In genomic region chr5:113099822-113100221, GRCh38 we compare ENCODE assay signal across 17 cellular contexts.
DNase-seq lines count a peak whose midpoint lies in the region; ATAC-seq, FAIRE-seq and TF ChIP-seq lines count a peak whose summit lies in the region.
"Had no signal": no experiment of that assay in that cellular context is flagged by ENCODE, and none has a peak within 500 bp of the region (broad histone marks: within the 10 kb centered on the region; RNA-seq: fewer than 3 reads in every experiment).

No MANE protein-coding gene starts in this region.

- FAIRE-seq in islet of Langerhans (lab: Jason Lieb, UNC) = peak; percentile 41

- TF ChIP-seq CTCF in BE2C (IDR thresholded peaks at IDR 0.05; ENCODE audit: low read depth, low read length) = no peak

- no peaks in the 10 kb centered on the region for H3K27me3 ChIP-seq in BE2C
- H3K27me3 ChIP-seq: SJCRH30 had no signal

- no peaks in the 10 kb centered on the region; the same call in 1 of the 2 replicates for H3K4me1 ChIP-seq in BE2C
- H3K4me1 ChIP-seq: Caco-2, SJCRH30 had no signal

- ATAC-seq in GM18870 (IDR thresholded peaks at IDR 0.05; ENCODE audit: unreplicated experiment) = no peak
- no peak for ATAC-seq in left lobe of liver

- H3K9me3 ChIP-seq in BE2C = no peaks in the 10 kb centered on the region
- H3K9me3 ChIP-seq: Caco-2, SJCRH30 had no signal

- no peak overlapping the region for H3K4me3 ChIP-seq in BE2C (ENCODE audit: low read depth, low read length)
- H3K4me3 ChIP-seq: SJCRH30 had no signal

- peaks cover 55% of the 10 kb centered on the region for H3K36me3 ChIP-seq in BE2C

- DNase-seq in NCI-H1105 (lab: John Stamatoyannopoulos, UW) (peak; percentile 11), NCI-H2081 treated with DMSO at 0.1 percent for 48 hours (lab: John Stamatoyannopoulos, UW) (peak; percentile 26), NCI-H526 treated with DMSO at 0.1 percent for 48 hours (lab: John Stamatoyannopoulos, UW) (peak; percentile 2), left lobe of liver (ENCODE audit: low spot score) (no peak), NCI-H128 (lab: John Stamatoyannopoulos, UW; ENCODE audit: unreplicated experiment) (no peak), BE2C (no peak)
- DNase-seq: ACHN, AML-193, Caco-2, DMS153, KG1, NCI-H1092, NCI-H2029 treated with DMSO at 0.1 percent for 48 hours, NCI-H446 treated with DMSO at 0.1 percent for 48 hours, SJCRH30 had no signal

Comparison
In these comparisons a context has a peak if more than half of its experiments do, and no peak if none do; other contexts are left out.
1. DNase-seq: peak in NCI-H1105 (single experiment), NCI-H2081 treated with DMSO at 0.1 percent for 48 hours (single experiment) and NCI-H526 treated with DMSO at 0.1 percent for 48 hours (single experiment); none in left lobe of liver (single experiment), NCI-H128 (single experiment) and BE2C (single experiment).